14 cellular contexts compared by ENCODE assay signal in genomic region chr7:116828281-116828680, GRCh38.
"Had no signal": no experiment of that assay in that cellular context is flagged by ENCODE, and none has a peak within 500 bp of the region (broad histone marks: within the 10 kb centered on the region; RNA-seq: fewer than 3 reads in every experiment).

No MANE protein-coding gene starts in this region.

- H3K4me1 ChIP-seq: adrenal gland, left lung had no signal

- ATAC-seq: esophagus mucosa; left lung; mucosa of descending colon; naive thymus-derived CD4-positive, alpha-beta T cell; stimulated activated effector memory CD8-positive, alpha-beta T cell treated with anti-CD3 and anti-CD28 coated beads, Interleukin-12 subunit alpha, Interleukin-12 subunit beta, amount 100 ng/mL, for 72 hours had no signal

- DNase-seq: activated CD4-positive, alpha-beta T cell treated with anti-CD3 and anti-CD28 coated beads, Interleukin-2, amount 10 ng/mL, durations not matched to agents 7 days and 5 days; activated CD4-positive, CD25-positive, alpha-beta regulatory T cell; adrenal gland; dorsolateral prefrontal cortex; islet precursor cell; left lung; mucosa of descending colon; naive thymus-derived CD4-positive, alpha-beta T cell; posterior cingulate gyrus; retina; T-helper 2 cell had no signal

- H3K9me3 ChIP-seq: adrenal gland, left lung, mucosa of descending colon had no signal

- H3K27me3 ChIP-seq: adrenal gland, cardiac muscle cell, left lung had no signal

- H3K4me3 ChIP-seq: adrenal gland, cardiac muscle cell, dorsolateral prefrontal cortex, left lung, mucosa of descending colon had no signal

- H3K36me3 ChIP-seq: adrenal gland, cardiac muscle cell, left lung had no signal

- H3K27ac ChIP-seq: adrenal gland, cardiac muscle cell, dorsolateral prefrontal cortex, left lung had no signal
